15 cellular contexts compared by ENCODE assay signal in genomic region chr6:2641044-2641673, GRCh38.
DNase-seq lines count a peak whose midpoint lies in the region; ATAC-seq and TF ChIP-seq lines count a peak whose summit lies in the region.
"Had no signal": no experiment of that assay in that cellular context is flagged by ENCODE, and none has a peak within 500 bp of the region (broad histone marks: within the 10 kb centered on the region; RNA-seq: fewer than 3 reads in every experiment).

No MANE protein-coding gene starts in this region.

- H3K4me1 Mint-ChIP-seq in activated CD4-positive, alpha-beta T cell treated with anti-CD3 and anti-CD28 coated beads for 36 hours, result no peaks in the 10 kb centered on the region

- DNase-seq in GDM1 (lab: John Stamatoyannopoulos, UW), result peak; percentile 74
- DNase-seq in MM.1S, result peak; percentile 78
- no peak for DNase-seq in activated CD4-positive, alpha-beta T cell treated with anti-CD3 and anti-CD28 coated beads for 36 hours
- DNase-seq in T-helper 1 cell, result no peak
- DNase-seq: CD4-positive, alpha-beta T cell; MG63; NCI-H82; transverse colon had no signal

- no peaks in the 10 kb centered on the region for H3K36me3 Mint-ChIP-seq in activated CD4-positive, alpha-beta T cell treated with anti-CD3 and anti-CD28 coated beads for 36 hours (ENCODE audit: low read depth)
- H3K36me3 Mint-ChIP-seq: WTC11 had no signal

- H4K20me1 ChIP-seq in MM.1S (ENCODE audit: insufficient read depth, low read length), result peaks cover 10% of the 10 kb centered on the region; the same call in 1 of the 2 replicates

- intact Hi-C loops in activated CD4-positive, alpha-beta T cell treated with anti-CD3 and anti-CD28 coated beads for 36 hours (cut with DNase I, micrococcal nuclease), result no loop called here

- H3K9me3 Mint-ChIP-seq in activated CD4-positive, alpha-beta T cell treated with anti-CD3 and anti-CD28 coated beads for 36 hours (ENCODE audit: low read depth), result no peaks in the 10 kb centered on the region
- H3K9me3 Mint-ChIP-seq: CD4-positive, alpha-beta T cell; WTC11 had no signal

- no peak overlapping the region for H3K4me3 Mint-ChIP-seq in activated CD4-positive, alpha-beta T cell treated with anti-CD3 and anti-CD28 coated beads for 36 hours
- H3K4me3 Mint-ChIP-seq: CD4-positive, alpha-beta T cell; WTC11 had no signal

- no peak overlapping the region for H3K9ac ChIP-seq in MM.1S (ENCODE audit: low read length)
- H3K9ac ChIP-seq: parathyroid adenoma had no signal

- CTCF ChIA-PET in activated CD4-positive, alpha-beta T cell treated with anti-CD3 and anti-CD28 coated beads for 36 hours (lab: Charles Lee), result no interaction called here

- no peaks in the 10 kb centered on the region for H3K79me2 ChIP-seq in MM.1S (ENCODE audit: low read length)
- H3K79me2 ChIP-seq: parathyroid adenoma had no signal

- POLR2A ChIA-PET in activated CD4-positive, alpha-beta T cell treated with anti-CD3 and anti-CD28 coated beads for 36 hours (lab: Charles Lee), result no interaction called here

- no peaks in the 10 kb centered on the region for H3K9me2 ChIP-seq in MM.1S (replicated peaks; ENCODE audit: insufficient read depth, low read length)

- H3K27me3 Mint-ChIP-seq in activated CD4-positive, alpha-beta T cell treated with anti-CD3 and anti-CD28 coated beads for 36 hours, result peaks cover 35% of the 10 kb centered on the region

- H3K9me3 ChIP-seq in MM.1S (replicated peaks; ENCODE audit: insufficient read depth, low read length), result no peaks in the 10 kb centered on the region
- H3K9me3 ChIP-seq: A549, MG63, transverse colon had no signal

- H3K4me2 ChIP-seq in MM.1S (ENCODE audit: low read depth, low read length), result peak overlapping the region; percentile 56
- H3K4me2 ChIP-seq: A549 had no signal

- peaks cover 17% of the 10 kb centered on the region for H3K4me1 ChIP-seq in MM.1S (ENCODE audit: low read length)
- H3K4me1 ChIP-seq: A549, parathyroid adenoma, transverse colon had no signal

- H2AFZ ChIP-seq in MM.1S (ENCODE audit: low read length), result no peak overlapping the region
- H2AFZ ChIP-seq: parathyroid adenoma had no signal

- TF ChIP-seq CTCF in MM.1S (IDR thresholded peaks at IDR 0.05; ENCODE audit: low read length), result no peak

- no peak overlapping the region for H3K27ac ChIP-seq in MM.1S (ENCODE audit: low read length)
- H3K27ac ChIP-seq: A549, parathyroid adenoma, transverse colon had no signal

- peaks cover 97% of the 10 kb centered on the region for H3K27me3 ChIP-seq in MM.1S (replicated peaks; ENCODE audit: insufficient read depth, low read length)
- H3K27me3 ChIP-seq: MG63 had no signal

- no peaks in the 10 kb centered on the region for H3K36me3 ChIP-seq in MM.1S (replicated peaks; ENCODE audit: insufficient read depth, low read length)
- H3K36me3 ChIP-seq: MG63, transverse colon had no signal

- ATAC-seq in GM19397 (IDR thresholded peaks at IDR 0.05; ENCODE audit: unreplicated experiment) (peak; percentile 51), HG02938 (IDR thresholded peaks at IDR 0.05; ENCODE audit: unreplicated experiment) (peak; percentile 58), GM21717 (IDR thresholded peaks at IDR 0.05; ENCODE audit: unreplicated experiment) (no peak), HG02759 (IDR thresholded peaks at IDR 0.05; ENCODE audit: unreplicated experiment) (no peak)
- ATAC-seq in activated CD4-positive, alpha-beta T cell treated with anti-CD3 and anti-CD28 coated beads for 36 hours, result no peak
- ATAC-seq: A549 had no signal

- no peak overlapping the region for H3K27ac Mint-ChIP-seq in activated CD4-positive, alpha-beta T cell treated with anti-CD3 and anti-CD28 coated beads for 36 hours
- H3K27ac Mint-ChIP-seq: CD4-positive, alpha-beta T cell; WTC11 had no signal

- peaks cover 6% of the 10 kb centered on the region; the same call in 1 of the 2 replicates for H3F3A ChIP-seq in MM.1S (ENCODE audit: insufficient read depth, low read length)

- no peak overlapping the region for H3K4me3 ChIP-seq in MM.1S (ENCODE audit: low read length)
- H3K4me3 ChIP-seq: A549, MG63, transverse colon had no signal

Comparison
In these comparisons a context has a peak if more than half of its experiments do, and no peak if none do; other contexts are left out.
1. DNase-seq: peak in GDM1 (single experiment) and MM.1S (single experiment); none in activated CD4-positive, alpha-beta T cell treated with anti-CD3 and anti-CD28 coated beads for 36 hours (single experiment) and T-helper 1 cell (0 of 5).
2. ATAC-seq: peak in GM19397 (single experiment) and HG02938 (single experiment); none in GM21717 (single experiment), activated CD4-positive, alpha-beta T cell treated with anti-CD3 and anti-CD28 coated beads for 36 hours (single experiment) and HG02759 (single experiment).